ENCODE assay signal across 8 cellular contexts in the genomic region with DNA sequence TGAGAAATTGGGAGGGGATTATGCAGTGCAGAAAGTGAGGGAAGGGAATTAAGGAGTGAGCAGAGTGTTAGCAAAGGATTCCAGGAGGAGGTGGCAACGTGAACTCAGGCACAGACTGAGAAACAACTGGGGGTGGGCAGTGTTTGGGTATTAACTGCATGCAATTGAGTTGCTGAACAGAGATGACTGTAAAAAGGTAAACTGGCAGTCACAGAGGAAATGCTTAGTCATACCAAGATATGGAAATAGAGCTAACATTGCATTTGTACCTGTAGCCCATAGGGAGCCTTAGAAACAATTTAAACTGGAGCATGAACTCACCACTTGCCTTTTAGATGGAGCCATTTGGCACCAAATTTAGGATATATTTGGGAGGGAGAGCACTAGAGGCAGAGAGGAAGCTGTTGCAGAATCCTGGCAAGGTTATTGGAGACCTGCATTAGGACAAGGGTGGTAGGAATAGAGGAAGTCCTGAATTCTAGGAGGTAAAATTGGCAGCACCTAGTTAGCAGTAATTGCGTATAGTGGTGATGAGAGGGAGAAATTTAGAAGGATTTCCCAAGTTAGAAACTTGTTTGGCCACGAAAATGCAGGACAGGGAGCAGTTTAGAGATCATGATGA.
DNase-seq lines count a peak whose midpoint lies in the region; ATAC-seq and TF ChIP-seq lines count a peak whose summit lies in the region.

No MANE protein-coding gene starts in this region.

- no peaks in the 10 kb centered on the region for H3K9me3 Mint-ChIP-seq in activated naive CD4-positive, alpha-beta T cell treated with anti-CD3 and anti-CD28 coated beads, Interleukin-2, amount 10 ng/mL, durations not matched to agents 7 days and 5 days

- H3K27ac ChIP-seq in SJCRH30, result no peak overlapping the region

- POLR2A ChIA-PET in GM10248 (lab: Yijun Ruan, JAX), result no interaction called here

- DNase-seq in GM10248 (ENCODE audit: extremely low spot score) (peak; percentile 66), SJCRH30 (no peak), NCI-H2107 treated with DMSO at 0.1 percent for 48 hours (lab: John Stamatoyannopoulos, UW; ENCODE audit: unreplicated experiment) (no peak), cerebellar nuclear complex (lab: John Stamatoyannopoulos, UW) (no peak), globus pallidus (ENCODE audit: low spot score) (no peak)
- peak; percentile 33 for DNase-seq in activated naive CD4-positive, alpha-beta T cell treated with anti-CD3 and anti-CD28 coated beads, Interleukin-2, amount 10 ng/mL, durations not matched to agents 7 days and 5 days

- CTCF ChIA-PET in GM10248 (lab: Yijun Ruan, JAX), result interaction anchor here (1.1 to 1.9 kb wide), 7 partner anchors 12 to 37 kb away, joined by 3 to 11 read pairs (median 4); no protein-coding TSS in a partner anchor
- CTCF ChIA-PET in activated naive CD4-positive, alpha-beta T cell treated with anti-CD3 and anti-CD28 coated beads, Interleukin-2, amount 10 ng/mL, durations not matched to agents 7 days and 5 days (lab: Charles Lee), result interaction anchor here (1.7 to 2.3 kb wide), 2 partner anchors 12 to 21 kb away, joined by 5 to 14 read pairs; no protein-coding TSS in a partner anchor

- no peaks in the 10 kb centered on the region for H3K36me3 ChIP-seq in SJCRH30

- no peaks in the 10 kb centered on the region for H3K4me1 ChIP-seq in SJCRH30

- no peak overlapping the region for H3K27ac Mint-ChIP-seq in activated naive CD4-positive, alpha-beta T cell treated with anti-CD3 and anti-CD28 coated beads, Interleukin-2, amount 10 ng/mL, durations not matched to agents 7 days and 5 days

- H3K4me1 Mint-ChIP-seq in activated naive CD4-positive, alpha-beta T cell treated with anti-CD3 and anti-CD28 coated beads, Interleukin-2, amount 10 ng/mL, durations not matched to agents 7 days and 5 days, result peaks cover 22% of the 10 kb centered on the region

- no peaks in the 10 kb centered on the region for H3K9me3 ChIP-seq in SJCRH30 (replicated peaks)

- H3K4me3 ChIP-seq in SJCRH30, result no peak overlapping the region

- H3K4me3 Mint-ChIP-seq in activated naive CD4-positive, alpha-beta T cell treated with anti-CD3 and anti-CD28 coated beads, Interleukin-2, amount 10 ng/mL, durations not matched to agents 7 days and 5 days, result no peak overlapping the region

- no peaks in the 10 kb centered on the region for H3K27me3 ChIP-seq in SJCRH30

- peaks cover 9% of the 10 kb centered on the region for H3K27me3 Mint-ChIP-seq in activated naive CD4-positive, alpha-beta T cell treated with anti-CD3 and anti-CD28 coated beads, Interleukin-2, amount 10 ng/mL, durations not matched to agents 7 days and 5 days

- H3K36me3 Mint-ChIP-seq in activated naive CD4-positive, alpha-beta T cell treated with anti-CD3 and anti-CD28 coated beads, Interleukin-2, amount 10 ng/mL, durations not matched to agents 7 days and 5 days, result no peaks in the 10 kb centered on the region

- TF ChIP-seq CTCF in GM10248 (IDR thresholded peaks at IDR 0.05; ENCODE audit: control extremely low read depth, extremely low read depth, low read depth, missing control alignments), result no peak

- ATAC-seq in GM19438 (IDR thresholded peaks at IDR 0.05; ENCODE audit: low read depth, unreplicated experiment) (peak; percentile 98), HG03175 (IDR thresholded peaks at IDR 0.05; ENCODE audit: unreplicated experiment) (peak; percentile 100)

Comparison
In these comparisons a context has a peak if more than half of its experiments do, and no peak if none do; other contexts are left out.
1. DNase-seq: peak in GM10248 (single experiment) and activated naive CD4-positive, alpha-beta T cell treated with anti-CD3 and anti-CD28 coated beads, Interleukin-2, amount 10 ng/mL, durations not matched to agents 7 days and 5 days (single experiment); none in SJCRH30 (0 of 2), NCI-H2107 treated with DMSO at 0.1 percent for 48 hours (single experiment), cerebellar nuclear complex (0 of 2) and globus pallidus (single experiment).